In the genomic region with DNA sequence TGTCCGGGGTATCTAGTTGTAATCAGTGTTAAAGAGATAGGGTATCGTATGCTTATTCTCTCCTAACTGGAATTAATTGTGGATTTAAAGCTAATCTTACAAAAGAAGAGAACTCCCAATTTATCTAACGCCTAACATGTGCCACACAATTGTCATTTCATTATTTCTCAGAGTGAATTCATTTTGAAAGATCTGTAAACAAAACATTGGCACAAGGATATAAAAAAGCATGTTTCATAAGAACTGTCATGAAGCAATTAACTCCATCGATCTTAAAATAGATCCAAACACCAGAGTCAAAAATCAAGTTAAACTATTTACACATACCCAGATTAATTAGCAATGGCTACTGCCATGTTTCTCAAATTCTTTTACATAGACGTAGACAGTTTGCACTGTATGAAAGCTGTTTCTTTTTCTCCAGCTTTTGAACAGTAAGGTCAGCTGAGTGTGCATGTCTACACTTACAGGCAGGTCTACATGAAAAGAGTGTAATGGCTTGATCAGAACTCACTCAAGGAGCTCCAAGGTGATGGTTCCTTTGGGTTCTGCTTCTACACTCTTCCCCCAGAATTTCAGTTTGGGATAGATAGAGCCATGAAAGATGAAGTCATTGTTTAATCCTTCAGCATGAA, we compare ENCODE assay signal across 1 cellular context.
TF ChIP-seq lines count a peak whose summit lies in the region.

No MANE protein-coding gene starts in this region.

TF ChIP-seq in HepG2, 621 proteins besides CTCF, POLR2A, EP300 and RAD21:
- TF ChIP-seq ZNF432 (CRISPR knock-in tag; IDR thresholded peaks at IDR 0.05; ENCODE audit: borderline replicate concordance), result no peak
